25 cellular contexts compared by ENCODE assay signal in genomic region chr1:229674042-229674441, GRCh38.
"Had no signal": no experiment of that assay in that cellular context is flagged by ENCODE, and none has a peak within 500 bp of the region (broad histone marks: within the 10 kb centered on the region; RNA-seq: fewer than 3 reads in every experiment).

No MANE protein-coding gene starts in this region.

- H3K27ac ChIP-seq: cardiac muscle cell, esophagus muscularis mucosa, gastroesophageal sphincter, heart right ventricle, left ventricle myocardium inferior, parathyroid adenoma, tibial nerve had no signal

- FAIRE-seq: endothelial cell of umbilical vein, urothelium cell line had no signal

- H3K4me1 Mint-ChIP-seq: immature natural killer cell, memory B cell had no signal

- H3K4me2 ChIP-seq: smooth muscle cell had no signal

- H3K27ac Mint-ChIP-seq: activated CD4-positive, alpha-beta T cell treated with anti-CD3 and anti-CD28 coated beads, Interleukin-2, amount 10 ng/mL, durations not matched to agents 24 days and 14 days; activated naive CD4-positive, alpha-beta T cell treated with anti-CD3 and anti-CD28 coated beads, Interleukin-2, amount 50 U/mL, for 24 hours; dendritic cell treated with granulocyte-macrophage colony-stimulating factor and Interleukin-4, amounts not matched to agents 40 ng/mL and 50 ng/mL, for 4 days; immature natural killer cell; memory B cell; natural killer cell treated with Interleukin-12 subunit alpha and Interleukin-12 subunit beta and Interleukin-15 and Interleukin-18, amount 100 ng/mL, for 72 hours; stimulated activated naive B cell treated with anti-CD40 and anti-IgM and Interleukin-4, amounts not matched to agents 10 μg/mL and 1 μg/mL and 100 μg/mL, for 72 hours had no signal

- H3K36me3 Mint-ChIP-seq: memory B cell; natural killer cell treated with Interleukin-12 subunit alpha and Interleukin-12 subunit beta and Interleukin-15 and Interleukin-18, amount 100 ng/mL, for 72 hours had no signal

- H3K27me3 ChIP-seq: cardiac muscle cell, esophagus muscularis mucosa, gastroesophageal sphincter, heart right ventricle, tibial nerve had no signal

- H3K36me3 ChIP-seq: cardiac muscle cell, esophagus muscularis mucosa, gastroesophageal sphincter, heart right ventricle, left ventricle myocardium inferior, tibial nerve had no signal

- H3K9me3 Mint-ChIP-seq: activated CD4-positive, alpha-beta T cell treated with anti-CD3 and anti-CD28 coated beads, Interleukin-2, amount 10 ng/mL, durations not matched to agents 24 days and 14 days; activated naive CD4-positive, alpha-beta T cell treated with anti-CD3 and anti-CD28 coated beads, Interleukin-2, amount 50 U/mL, for 24 hours; dendritic cell treated with granulocyte-macrophage colony-stimulating factor and Interleukin-4, amounts not matched to agents 40 ng/mL and 50 ng/mL, for 4 days; immature natural killer cell; natural killer cell treated with Interleukin-12 subunit alpha and Interleukin-12 subunit beta and Interleukin-15 and Interleukin-18, amount 100 ng/mL, for 72 hours; stimulated activated naive B cell treated with anti-CD40 and anti-IgM and Interleukin-4, amounts not matched to agents 10 μg/mL and 1 μg/mL and 100 μg/mL, for 72 hours had no signal

- H3K27me3 Mint-ChIP-seq: activated naive CD4-positive, alpha-beta T cell treated with anti-CD3 and anti-CD28 coated beads, Interleukin-2, amount 50 U/mL, for 24 hours; memory B cell; stimulated activated naive B cell treated with anti-CD40 and anti-IgM and Interleukin-4, amounts not matched to agents 10 μg/mL and 1 μg/mL and 100 μg/mL, for 72 hours had no signal

- H3K4me3 Mint-ChIP-seq: activated CD4-positive, alpha-beta T cell treated with anti-CD3 and anti-CD28 coated beads, Interleukin-2, amount 10 ng/mL, durations not matched to agents 24 days and 14 days; activated naive CD4-positive, alpha-beta T cell treated with anti-CD3 and anti-CD28 coated beads, Interleukin-2, amount 50 U/mL, for 24 hours; dendritic cell treated with granulocyte-macrophage colony-stimulating factor and Interleukin-4, amounts not matched to agents 40 ng/mL and 50 ng/mL, for 4 days; immature natural killer cell; memory B cell; natural killer cell treated with Interleukin-12 subunit alpha and Interleukin-12 subunit beta and Interleukin-15 and Interleukin-18, amount 100 ng/mL, for 72 hours; stimulated activated naive B cell treated with anti-CD40 and anti-IgM and Interleukin-4, amounts not matched to agents 10 μg/mL and 1 μg/mL and 100 μg/mL, for 72 hours had no signal

- H3K4me1 ChIP-seq: parathyroid adenoma, tibial nerve had no signal

- H3K9ac ChIP-seq: parathyroid adenoma had no signal

- ATAC-seq: gastroesophageal sphincter; heart right ventricle; natural killer cell treated with Interleukin-12 subunit alpha and Interleukin-12 subunit beta and Interleukin-15 and Interleukin-18, amount 100 ng/mL, for 72 hours; sciatic nerve; stimulated activated naive B cell treated with anti-CD40 and anti-IgM and Interleukin-4, amounts not matched to agents 10 μg/mL and 1 μg/mL and 100 μg/mL, for 72 hours had no signal

- H3K79me2 ChIP-seq: parathyroid adenoma had no signal

- DNase-seq: activated CD4-positive, alpha-beta T cell treated with anti-CD3 and anti-CD28 coated beads, Interleukin-2, amount 10 ng/mL, durations not matched to agents 24 days and 14 days; activated CD4-positive, CD25-positive, alpha-beta regulatory T cell; activated CD8-positive, alpha-beta memory T cell treated with anti-CD3 and anti-CD28 coated beads for 24 hours; activated CD8-positive, alpha-beta memory T cell treated with anti-CD3 and anti-CD28 coated beads, Interleukin-2, amount 50 U/mL, for 48 hours; amygdala; effector memory CD4-positive, alpha-beta T cell; heart right ventricle; immature natural killer cell; kidney glomerular epithelial cell; left ventricle myocardium inferior; stimulated activated naive B cell treated with anti-CD40 and anti-IgM and Interleukin-4, amounts not matched to agents 10 μg/mL and 1 μg/mL and 100 μg/mL, for 72 hours; T1000 had no signal

- H2AFZ ChIP-seq: parathyroid adenoma had no signal

- H3K4me3 ChIP-seq: cardiac muscle cell, esophagus muscularis mucosa, gastroesophageal sphincter, heart right ventricle, left ventricle myocardium inferior, smooth muscle cell, tibial nerve had no signal

- H3K9me3 ChIP-seq: esophagus muscularis mucosa, gastroesophageal sphincter, heart right ventricle, left ventricle myocardium inferior, tibial nerve had no signal
